In genomic region chr11:31509412-31510345, GRCh38 we compare ENCODE assay signal across 8 cellular contexts. TPM values are rescaled to one million over a fixed set of nuclear protein-coding genes. Genes with fewer than 3 reads are reported as not detected.
DNase-seq lines count a peak whose midpoint lies in the region; ATAC-seq, FAIRE-seq and TF ChIP-seq lines count a peak whose summit lies in the region.

A gene with protein sequence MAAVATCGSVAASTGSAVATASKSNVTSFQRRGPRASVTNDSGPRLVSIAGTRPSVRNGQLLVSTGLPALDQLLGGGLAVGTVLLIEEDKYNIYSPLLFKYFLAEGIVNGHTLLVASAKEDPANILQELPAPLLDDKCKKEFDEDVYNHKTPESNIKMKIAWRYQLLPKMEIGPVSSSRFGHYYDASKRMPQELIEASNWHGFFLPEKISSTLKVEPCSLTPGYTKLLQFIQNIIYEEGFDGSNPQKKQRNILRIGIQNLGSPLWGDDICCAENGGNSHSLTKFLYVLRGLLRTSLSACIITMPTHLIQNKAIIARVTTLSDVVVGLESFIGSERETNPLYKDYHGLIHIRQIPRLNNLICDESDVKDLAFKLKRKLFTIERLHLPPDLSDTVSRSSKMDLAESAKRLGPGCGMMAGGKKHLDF (plus strand): TSS chr11:31509767. CDS start chr11:31509785, 18 bp downstream.
Gene IMMP1L (minus strand): TSS chr11:31509622. CDS start chr11:31463276, 46,346 bp downstream.

- peak within 1 kb of the TSS; percentile 92 for H2AFZ ChIP-seq in H1 (ENCODE audit: low read length)

- peak within 1 kb of the TSS; percentile 80 for H3K27ac ChIP-seq in H1 (ENCODE audit: low read depth, low read length)
- peak within 1 kb of the TSS; percentile 69 for H3K27ac ChIP-seq in mesendoderm (ENCODE audit: low read depth, low read length)

- H4K8ac ChIP-seq in H1 (ENCODE audit: extremely low read depth, insufficient read depth, low read length) (peak within 1 kb of the TSS; percentile 75; the same call in 1 of the 2 replicates), mesendoderm (ENCODE audit: low read depth, low read length) (no peak within 1 kb of the TSS)

- H2AK5ac ChIP-seq in H1 (ENCODE audit: low read depth, low read length) (no peak within 1 kb of the TSS), mesendoderm (ENCODE audit: low read length) (no peak within 1 kb of the TSS)

- H2BK15ac ChIP-seq in H1 (ENCODE audit: low read length) (no peak within 1 kb of the TSS), mesendoderm (replicated peaks; ENCODE audit: low read depth) (no peak within 1 kb of the TSS)

- TF ChIP-seq EP300 in H1 (IDR thresholded peaks at IDR 0.05; ENCODE audit: borderline replicate concordance in 1 of 2, low read depth in 2 of 2, low read length in 2 of 2): no peak

- no peak within 1 kb of the TSS for H3K56ac ChIP-seq in H1 (replicated peaks; ENCODE audit: insufficient read length, low read depth, low read length)
- peak within 1 kb of the TSS; percentile 89 for H3K56ac ChIP-seq in mesendoderm (ENCODE audit: low read length)

- H2BK5ac ChIP-seq in H1 (ENCODE audit: low read depth, low read length) (peak within 1 kb of the TSS; percentile 28), mesendoderm (ENCODE audit: low read length) (peak within 1 kb of the TSS; percentile 9)

- H3K14ac ChIP-seq in H1 (ENCODE audit: insufficient read length): no peak within 1 kb of the TSS

- POLR2A ChIA-PET in H1 (lab: Charles Lee; ENCODE audit: partially characterized antibody): interaction anchor here (0.6 to 1.0 kb wide), 3 partner anchors 18 to 1560 kb away, joined by 3 to 5 read pairs (median 3); no protein-coding TSS in a partner anchor

- ATAC-seq in GM21360 (IDR thresholded peaks at IDR 0.05; ENCODE audit: unreplicated experiment): peak; percentile 99

- no peak within 1 kb of the TSS; the same call in 1 of the 2 replicates for H3K18ac ChIP-seq in H1 (ENCODE audit: extremely low read depth, low read length)
- no peak within 1 kb of the TSS for H3K18ac ChIP-seq in mesendoderm (ENCODE audit: low read length)

- no peak; a peak in 1 of 4 replicates for TF ChIP-seq RAD21 in H1 (IDR thresholded peaks at IDR 0.05 in 1 of 2, conservative IDR thresholded peaks at IDR 0.05 in 1 of 2; ENCODE audit: low read depth in 2 of 2, low read length in 2 of 2)

- H2BK12ac ChIP-seq in H1 (ENCODE audit: low read depth, low read length): no peak within 1 kb of the TSS

- WGBS in H1 (ENCODE audit: extremely low coverage in 1 of 2, insufficient coverage in 1 of 2, insufficient read length in 1 of 2, insufficient replicate concordance in 2 of 2, low coverage in 1 of 2, low lambda C conversion rate in 2 of 2, missing lambda C conversion rate in 1 of 2), 2 experiments: 1% methylated on average over 45 of the region's 47 CpGs; no CpG with 5 or more reads in 1 of the 2 experiments
- WGBS in mesendoderm (ENCODE audit: extremely low coverage, insufficient coverage, low lambda C conversion rate): no CpG with 5 or more reads among the region's 47 CpGs

- H3K4me3 ChIP-seq in H1 (ENCODE audit: extremely low read depth in 1 of 4, insufficient read depth in 2 of 4, low read depth in 3 of 4, low read length in 4 of 4) (peak within 1 kb of the TSS; percentile 82 to 98 (median 86)), mesendoderm (ENCODE audit: low read length) (peak within 1 kb of the TSS; percentile 83)

- peak; percentile 94 for DNase-seq in COLO668 (lab: John Stamatoyannopoulos, UW; ENCODE audit: unreplicated experiment)
- peak; percentile 94 for DNase-seq in HT1080 (ENCODE audit: low read depth)
- peak; percentile 94 for DNase-seq in NOMO-1 treated with DMSO at 0.1 percent for 48 hours (lab: John Stamatoyannopoulos, UW; ENCODE audit: unreplicated experiment)
- DNase-seq in activated CD8-positive, alpha-beta memory T cell treated with anti-CD3 and anti-CD28 coated beads for 4 hours (ENCODE audit: low read depth in 2 of 2): peak; percentile 91 to 93
- peak; percentile 91 to 94 for DNase-seq in H1 (ENCODE audit: low read depth in 1 of 2, low spot score in 2 of 2)
- peak; percentile 99 for DNase-seq in mesendoderm
- DNase-seq in stimulated activated CD8-positive, alpha-beta memory T cell treated with anti-CD3 and anti-CD28 coated beads, Interleukin-15, amount 100 ng/mL, for 1 hour (ENCODE audit: low read depth): peak; percentile 93

- peak within 1 kb of the TSS; percentile 85 to 88 (median 86) for H3K9ac ChIP-seq in H1 (replicated peaks in 1 of 4; ENCODE audit: extremely low read depth in 1 of 4, low read depth in 3 of 4, low read length in 3 of 4)
- H3K9ac ChIP-seq in mesendoderm (ENCODE audit: low read length): peak within 1 kb of the TSS; percentile 81

- H3K27me3 ChIP-seq in H1 (replicated peaks in 1 of 4; ENCODE audit: control insufficient read depth in 3 of 4, extremely low read depth in 1 of 4, insufficient read depth in 3 of 4, low read length in 3 of 4) (no peaks in the 10 kb centered on the region), mesendoderm (ENCODE audit: insufficient read depth, low read length, poor library complexity) (no peaks in the 10 kb centered on the region)

- H3K79me1 ChIP-seq in H1 (ENCODE audit: low read depth, low read length): no peaks in the 10 kb centered on the region
- no peaks in the 10 kb centered on the region for H3K79me1 ChIP-seq in mesendoderm (ENCODE audit: low read length)

- no peak within 1 kb of the TSS for H3K4ac ChIP-seq in H1 (replicated peaks; ENCODE audit: insufficient read length, low read depth, low read length)
- H3K4ac ChIP-seq in mesendoderm (ENCODE audit: low read depth, low read length): no peak within 1 kb of the TSS

- H2BK120ac ChIP-seq in H1 (replicated peaks; ENCODE audit: low read depth, low read length): no peak within 1 kb of the TSS
- no peak within 1 kb of the TSS for H2BK120ac ChIP-seq in mesendoderm (ENCODE audit: low read depth, low read length)

- peak; percentile 88 for FAIRE-seq in H1 (lab: Jason Lieb, UNC)

- H4K20me1 ChIP-seq in H1 (replicated peaks in 1 of 2; ENCODE audit: control insufficient read depth in 1 of 2, insufficient read depth in 2 of 2, low read length in 2 of 2): peaks cover 0 to 3% of the 10 kb centered on the region in 2 experiments

- no peak within 1 kb of the TSS for H2BK20ac ChIP-seq in H1 (ENCODE audit: low read length)

- H3K4me1 ChIP-seq in H1 (replicated peaks in 1 of 4; ENCODE audit: control insufficient read depth in 3 of 4, insufficient read depth in 4 of 4, low read length in 3 of 4): no peaks in the 10 kb centered on the region; a peak in 1 of 7 replicates
- H3K4me1 ChIP-seq in mesendoderm (ENCODE audit: control insufficient read depth, low read depth, low read length): no peaks in the 10 kb centered on the region

- peak; percentile 71 to 80 for TF ChIP-seq POLR2A in H1 (IDR thresholded peaks at IDR 0.05; ENCODE audit: control extremely low read depth in 1 of 2, low read depth in 2 of 2, low read length in 2 of 2)

- no peaks in the 10 kb centered on the region for H3K9me3 ChIP-seq in H1 (ENCODE audit: insufficient read depth in 2 of 2, low read depth in 1 of 2, low read length in 1 of 2)

- H4K91ac ChIP-seq in H1 (replicated peaks; ENCODE audit: insufficient read length, low read length): no peak within 1 kb of the TSS

- TF ChIP-seq CTCF in H1 (IDR thresholded peaks at IDR 0.05; ENCODE audit: control extremely low read depth in 1 of 3, insufficient read depth in 1 of 3, low read depth in 1 of 3, low read length in 3 of 3): no peak

- no peak within 1 kb of the TSS for H3K23ac ChIP-seq in H1 (ENCODE audit: insufficient read length)
- H3K23ac ChIP-seq in mesendoderm (ENCODE audit: low read length): no peak within 1 kb of the TSS

- H4K5ac ChIP-seq in H1 (ENCODE audit: insufficient read length, low read depth, low read length) (peak within 1 kb of the TSS; percentile 57), mesendoderm (ENCODE audit: low read length) (no peak within 1 kb of the TSS)

- CTCF ChIA-PET in H1 (lab: Charles Lee; ENCODE audit: partially characterized antibody): interaction anchor here (1.2 kb wide), 1 partner anchor 403 kb away, joined by 3 read pairs; no protein-coding TSS in a partner anchor

- H3K4me2 ChIP-seq in H1 (ENCODE audit: insufficient read depth in 1 of 2, low read depth in 2 of 2, low read length in 2 of 2) (peak within 1 kb of the TSS; percentile 70 to 79), mesendoderm (ENCODE audit: low read length) (peak within 1 kb of the TSS; percentile 38)

- H3K79me2 ChIP-seq in H1 (ENCODE audit: control insufficient read depth in 1 of 2, insufficient read depth in 2 of 2, low read length in 2 of 2) (peaks cover 0 to 71% of the 10 kb centered on the region in 2 experiments; a peak in 3 of 4 replicates), mesendoderm (ENCODE audit: control insufficient read depth, insufficient read depth, low read length) (peaks cover 14% of the 10 kb centered on the region)

- H3K23me2 ChIP-seq in H1 (ENCODE audit: low read depth, low read length): no peaks in the 10 kb centered on the region

- H3K36me3 ChIP-seq in H1 (ENCODE audit: control insufficient read depth in 2 of 4, insufficient read depth in 4 of 4, low read length in 3 of 4) (peaks cover 0 to 4% (median 3%) of the 10 kb centered on the region in 4 experiments; a peak in 3 of 8 replicates), mesendoderm (ENCODE audit: control insufficient read depth, insufficient read depth, low read length) (no peaks in the 10 kb centered on the region)

RNA-seq across cellular contexts. Expression of the first gene that starts in this region (rescaled TPM):
- 16.8 and 19.7 TPM in 2 replicates for total RNA-seq in HT1080 (2014; rRNA removed; shearing (Covaris generic))
- 17.0 and 19.9 TPM in 2 replicates for polyA plus RNA-seq in HT1080 (2015; cell fraction: cytosol; rRNA removed)
- polyA plus RNA-seq in HT1080 (2015; cell fraction: nucleus; rRNA removed): 24.5 and 26.7 TPM in 2 replicates
- 18.6 and 19.1 TPM in 2 replicates for total RNA-seq in H1 (2021; fragmentation: NEBNext Ultra II Directional; extraction: Animal tissue kit (Norgen Biotek cat#: 25700))
- 11.7 and 14.0 TPM in 2 replicates for polyA plus RNA-seq in H1 (2011; rRNA removed)
- 16.8 TPM for polyA plus RNA-seq in H1 (2011; cell fraction: cytosol; rRNA removed)
- polyA plus RNA-seq in H1 (2011; cell fraction: nucleus; rRNA removed): 13.1 TPM
- 7.7 to 17.7 TPM (median 14.8 TPM) in 4 replicates for polyA plus RNA-seq in H1 (2012, experiment 1 of 2)
- 9.4 TPM for polyA plus RNA-seq in H1 (2012, experiment 2 of 2)
- 15.9 TPM for polyA plus RNA-seq in H1 (2013, experiment 1 of 2)
- polyA plus RNA-seq in H1 (2013, experiment 2 of 2): 16.7 TPM
- polyA minus RNA-seq in H1 (2011; rRNA and poly(A)+ RNA removed): 23.0 and 28.7 TPM in 2 replicates
- polyA minus RNA-seq in H1 (2011; cell fraction: cytosol; rRNA and poly(A)+ RNA removed): 13.6 TPM
- polyA minus RNA-seq in H1 (2011; cell fraction: nucleus; rRNA and poly(A)+ RNA removed): 89.0 TPM
- 18.1 TPM for polyA plus RNA-seq in mesendoderm (2013, experiment 1 of 2)
- 19.2 TPM for polyA plus RNA-seq in mesendoderm (2013, experiment 2 of 2)

RNA-seq across cellular contexts. Expression of gene IMMP1L, which starts in this region (rescaled TPM):
- 17.5 and 24.0 TPM in 2 replicates for total RNA-seq in HT1080 (2014; rRNA removed; shearing (Covaris generic))
- polyA plus RNA-seq in HT1080 (2015; cell fraction: cytosol; rRNA removed): 11.4 and 26.7 TPM in 2 replicates
- 8.5 and 15.9 TPM in 2 replicates for polyA plus RNA-seq in HT1080 (2015; cell fraction: nucleus; rRNA removed)
- 27.4 and 28.6 TPM in 2 replicates for total RNA-seq in H1 (2021; fragmentation: NEBNext Ultra II Directional; extraction: Animal tissue kit (Norgen Biotek cat#: 25700))
- 47.7 and 52.3 TPM in 2 replicates for polyA plus RNA-seq in H1 (2011; rRNA removed)
- polyA plus RNA-seq in H1 (2011; cell fraction: cytosol; rRNA removed): 56.6 TPM
- 17.1 TPM for polyA plus RNA-seq in H1 (2011; cell fraction: nucleus; rRNA removed)
- 20.0 to 38.6 TPM (median 30.4 TPM) in 4 replicates for polyA plus RNA-seq in H1 (2012, experiment 1 of 2)
- 54.1 TPM for polyA plus RNA-seq in H1 (2012, experiment 2 of 2)
- 27.2 TPM for polyA plus RNA-seq in H1 (2013, experiment 1 of 2)
- polyA plus RNA-seq in H1 (2013, experiment 2 of 2): 24.2 TPM
- polyA minus RNA-seq in H1 (2011; rRNA and poly(A)+ RNA removed): 9.6 and 14.1 TPM in 2 replicates
- polyA minus RNA-seq in H1 (2011; cell fraction: cytosol; rRNA and poly(A)+ RNA removed): 7.6 TPM
- polyA minus RNA-seq in H1 (2011; cell fraction: nucleus; rRNA and poly(A)+ RNA removed): 27.9 TPM
- polyA plus RNA-seq in mesendoderm (2013, experiment 1 of 2): 20.7 TPM
- polyA plus RNA-seq in mesendoderm (2013, experiment 2 of 2): 23.7 TPM

Comparison
In these comparisons a context has a peak if more than half of its experiments do, and no peak if none do; other contexts are left out.
1. Peak in every context shown above with its lines: DNase-seq, ATAC-seq, H3K4me3 ChIP-seq and H3K27ac ChIP-seq.